ENCODE assay signal across 24 cellular contexts in genomic region chr7:76080211-76080610, GRCh38.
"Had no signal": no experiment of that assay in that cellular context is flagged by ENCODE, and none has a peak within 500 bp of the region (broad histone marks: within the 10 kb centered on the region; RNA-seq: fewer than 3 reads in every experiment).

No MANE protein-coding gene starts in this region.

- H3K27ac ChIP-seq: breast epithelium had no signal

- H3K4me3 Mint-ChIP-seq: activated CD4-positive, alpha-beta memory T cell treated with anti-CD3 and anti-CD28 coated beads for 36 hours; activated CD4-positive, alpha-beta T cell treated with anti-CD3 and anti-CD28 coated beads, Interleukin-2, amount 10 ng/mL, durations not matched to agents 7 days and 5 days; activated naive CD4-positive, alpha-beta T cell treated with anti-CD3 and anti-CD28 coated beads for 36 hours; activated naive CD8-positive, alpha-beta T cell; activated T-cell treated with anti-CD3 and anti-CD28 coated beads, Interleukin-2, amount 50 U/mL, for 4 hours; activated T-helper 17 cell treated with anti-CD3 and anti-CD28 coated beads, Interleukin-2, amount 50 U/mL, for 72 hours had no signal

- H3K4me1 ChIP-seq: breast epithelium had no signal

- H3K36me3 ChIP-seq: breast epithelium had no signal

- H3K27ac Mint-ChIP-seq: activated CD4-positive, alpha-beta memory T cell treated with anti-CD3 and anti-CD28 coated beads for 36 hours; activated CD4-positive, alpha-beta T cell treated with anti-CD3 and anti-CD28 coated beads, Interleukin-2, amount 10 ng/mL, durations not matched to agents 7 days and 5 days; activated naive CD4-positive, alpha-beta T cell treated with anti-CD3 and anti-CD28 coated beads for 36 hours; activated naive CD8-positive, alpha-beta T cell; activated T-helper 17 cell treated with anti-CD3 and anti-CD28 coated beads, Interleukin-2, amount 50 U/mL, for 72 hours had no signal

- H3K4me3 ChIP-seq: breast epithelium had no signal

- DNase-seq: activated CD4-positive, alpha-beta memory T cell treated with anti-CD3 and anti-CD28 coated beads for 36 hours; activated CD4-positive, alpha-beta T cell treated with anti-CD3 and anti-CD28 coated beads, Interleukin-2, amount 10 ng/mL, durations not matched to agents 7 days and 5 days; activated CD4-positive, CD25-positive, alpha-beta regulatory T cell; activated CD8-positive, alpha-beta memory T cell treated with anti-CD3 and anti-CD28 coated beads for 24 hours; activated gamma-delta T cell; activated naive CD4-positive, alpha-beta T cell treated with anti-CD3 and anti-CD28 coated beads for 36 hours; activated T-cell treated with anti-CD3 and anti-CD28 coated beads, Interleukin-2, amount 50 U/mL, for 4 hours; anterior cingulate cortex; NCI-H1092; NCI-H1417 treated with DMSO at 0.1 percent for 48 hours; NCI-H1694; NCI-H2029; NCI-H2107; NCI-H345; NCI-H510A; NCI-H526 treated with DMSO at 0.1 percent for 48 hours; NCI-H82; SIG-M5; T-helper 2 cell; T1000 had no signal

- FAIRE-seq: TTC549 had no signal

- H3K9me3 Mint-ChIP-seq: activated CD4-positive, alpha-beta T cell treated with anti-CD3 and anti-CD28 coated beads, Interleukin-2, amount 10 ng/mL, durations not matched to agents 7 days and 5 days; activated naive CD4-positive, alpha-beta T cell treated with anti-CD3 and anti-CD28 coated beads for 36 hours; activated T-helper 17 cell treated with anti-CD3 and anti-CD28 coated beads, Interleukin-2, amount 50 U/mL, for 72 hours had no signal

- H3K27me3 ChIP-seq: breast epithelium had no signal

- H3K36me3 Mint-ChIP-seq: activated CD4-positive, alpha-beta memory T cell treated with anti-CD3 and anti-CD28 coated beads for 36 hours; activated naive CD8-positive, alpha-beta T cell had no signal

- H3K9me3 ChIP-seq: breast epithelium had no signal
